ENCODE assay signal across 8 cellular contexts in genomic region chr6:31497595-31498476, GRCh38. TPM values are rescaled to one million over a fixed set of nuclear protein-coding genes. Genes with fewer than 3 reads are reported as not detected.
DNase-seq lines count a peak whose midpoint lies in the region; ATAC-seq and TF ChIP-seq lines count a peak whose summit lies in the region.

Gene MICB (plus strand): TSS chr6:31498145. CDS start chr6:31498194, 49 bp downstream.

- H3K36me3 Mint-ChIP-seq in activated T-helper 1 cell treated with anti-CD3 and anti-CD28 coated beads, Interleukin-12 subunit alpha, Interleukin-12 subunit beta, Interleukin-2, Interleukin-4 antibody, amounts not matched to agents 30 ng/mL and 10 ng/mL and 1 ng/mL, durations not matched to agents 14 hours and 24 hours and 36 hours (ENCODE audit: low read depth), result no peaks in the 10 kb centered on the region
- no peaks in the 10 kb centered on the region for H3K36me3 Mint-ChIP-seq in natural killer cell treated with Interleukin-12 subunit alpha and Interleukin-12 subunit beta and Interleukin-15 and Interleukin-18, amount 100 ng/mL, for 72 hours

- peak; percentile 46 for ATAC-seq in HG03196 (IDR thresholded peaks at IDR 0.05; ENCODE audit: unreplicated experiment)
- peak; percentile 80 to 89 for ATAC-seq in natural killer cell treated with Interleukin-12 subunit alpha and Interleukin-12 subunit beta and Interleukin-15 and Interleukin-18, amount 100 ng/mL, for 72 hours
- ATAC-seq in stimulated activated naive CD8-positive, alpha-beta T cell treated with anti-CD3 and anti-CD28 coated beads, Interleukin-15, Interleukin-2, amounts not matched to agents 100 U/mL and 50 U/mL, for 24 hours, result peak; percentile 69

- intact Hi-C loops in activated T-helper 1 cell treated with anti-CD3 and anti-CD28 coated beads, Interleukin-12 subunit alpha, Interleukin-12 subunit beta, Interleukin-2, Interleukin-4 antibody, amounts not matched to agents 30 ng/mL and 10 ng/mL and 1 ng/mL, durations not matched to agents 14 hours and 24 hours and 36 hours (cut with micrococcal nuclease), result loop anchor here (1.0 to 10.0 kb wide), 5 partner anchors 154 to 399 kb away; partner anchors contain the start of genes BAG6, EHMT2 and HSPA1B

- TF ChIP-seq CTCF in fibroblast of mammary gland (conservative IDR thresholded peaks at IDR 0.05; ENCODE audit: control insufficient read depth, insufficient read depth, low read depth, low read length), result no peak

- peak within 1 kb of the TSS; percentile 59 for H3K4me3 ChIP-seq in fibroblast of mammary gland (ENCODE audit: control insufficient read depth, low read depth, low read length)

- no peaks in the 10 kb centered on the region for H3K9me3 Mint-ChIP-seq in activated T-helper 1 cell treated with anti-CD3 and anti-CD28 coated beads, Interleukin-12 subunit alpha, Interleukin-12 subunit beta, Interleukin-2, Interleukin-4 antibody, amounts not matched to agents 30 ng/mL and 10 ng/mL and 1 ng/mL, durations not matched to agents 14 hours and 24 hours and 36 hours
- no peaks in the 10 kb centered on the region for H3K9me3 Mint-ChIP-seq in natural killer cell treated with Interleukin-12 subunit alpha and Interleukin-12 subunit beta and Interleukin-15 and Interleukin-18, amount 100 ng/mL, for 72 hours

- H3K4me3 Mint-ChIP-seq in activated T-helper 1 cell treated with anti-CD3 and anti-CD28 coated beads, Interleukin-12 subunit alpha, Interleukin-12 subunit beta, Interleukin-2, Interleukin-4 antibody, amounts not matched to agents 30 ng/mL and 10 ng/mL and 1 ng/mL, durations not matched to agents 14 hours and 24 hours and 36 hours, result peak within 1 kb of the TSS; percentile 89
- H3K4me3 Mint-ChIP-seq in natural killer cell treated with Interleukin-12 subunit alpha and Interleukin-12 subunit beta and Interleukin-15 and Interleukin-18, amount 100 ng/mL, for 72 hours, result peak within 1 kb of the TSS; percentile 78

- H3K27ac Mint-ChIP-seq in activated T-helper 1 cell treated with anti-CD3 and anti-CD28 coated beads, Interleukin-12 subunit alpha, Interleukin-12 subunit beta, Interleukin-2, Interleukin-4 antibody, amounts not matched to agents 30 ng/mL and 10 ng/mL and 1 ng/mL, durations not matched to agents 14 hours and 24 hours and 36 hours, result peak within 1 kb of the TSS; percentile 94
- H3K27ac Mint-ChIP-seq in natural killer cell treated with Interleukin-12 subunit alpha and Interleukin-12 subunit beta and Interleukin-15 and Interleukin-18, amount 100 ng/mL, for 72 hours, result peak within 1 kb of the TSS; percentile 76 to 91

- peaks cover 63% of the 10 kb centered on the region for H3K4me1 Mint-ChIP-seq in activated T-helper 1 cell treated with anti-CD3 and anti-CD28 coated beads, Interleukin-12 subunit alpha, Interleukin-12 subunit beta, Interleukin-2, Interleukin-4 antibody, amounts not matched to agents 30 ng/mL and 10 ng/mL and 1 ng/mL, durations not matched to agents 14 hours and 24 hours and 36 hours (ENCODE audit: low read depth)
- H3K4me1 Mint-ChIP-seq in natural killer cell treated with Interleukin-12 subunit alpha and Interleukin-12 subunit beta and Interleukin-15 and Interleukin-18, amount 100 ng/mL, for 72 hours (ENCODE audit: low read depth in 2 of 2), result peaks cover 60 to 68% of the 10 kb centered on the region in 2 donors

- no peaks in the 10 kb centered on the region for H3K27me3 Mint-ChIP-seq in activated T-helper 1 cell treated with anti-CD3 and anti-CD28 coated beads, Interleukin-12 subunit alpha, Interleukin-12 subunit beta, Interleukin-2, Interleukin-4 antibody, amounts not matched to agents 30 ng/mL and 10 ng/mL and 1 ng/mL, durations not matched to agents 14 hours and 24 hours and 36 hours (ENCODE audit: insufficient read depth)
- no peaks in the 10 kb centered on the region for H3K27me3 Mint-ChIP-seq in natural killer cell treated with Interleukin-12 subunit alpha and Interleukin-12 subunit beta and Interleukin-15 and Interleukin-18, amount 100 ng/mL, for 72 hours

- DNase-seq in SIG-M5 treated with dmso at 0.1 percent for 504 hours (lab: John Stamatoyannopoulos, UW; ENCODE audit: unreplicated experiment) (peak; percentile 85), SIG-M5 (lab: John Stamatoyannopoulos, UW) (no peak), OCI-M2 (lab: John Stamatoyannopoulos, UW; ENCODE audit: unreplicated experiment) (peak; percentile 75), fibroblast of mammary gland (ENCODE audit: low read depth) (peak; percentile 66)
- peak; percentile 81 for DNase-seq in activated T-helper 1 cell treated with anti-CD3 and anti-CD28 coated beads, Interleukin-12 subunit alpha, Interleukin-12 subunit beta, Interleukin-2, Interleukin-4 antibody, amounts not matched to agents 30 ng/mL and 10 ng/mL and 1 ng/mL, durations not matched to agents 14 hours and 24 hours and 36 hours (ENCODE audit: low spot score)
- peak; percentile 85 for DNase-seq in natural killer cell treated with Interleukin-12 subunit alpha and Interleukin-12 subunit beta and Interleukin-15 and Interleukin-18, amount 100 ng/mL, for 72 hours (ENCODE audit: low spot score)
- peak; percentile 86 for DNase-seq in stimulated activated naive CD8-positive, alpha-beta T cell treated with anti-CD3 and anti-CD28 coated beads, Interleukin-15, Interleukin-2, amounts not matched to agents 100 U/mL and 50 U/mL, for 24 hours

RNA-seq across cellular contexts. Expression of gene MICB, which starts in this region (rescaled TPM):
- 36.1 and 37.5 TPM in 2 replicates for total RNA-seq in activated T-helper 1 cell treated with anti-CD3 and anti-CD28 coated beads, Interleukin-12 subunit alpha, Interleukin-12 subunit beta, Interleukin-2, Interleukin-4 antibody, amounts not matched to agents 30 ng/mL and 10 ng/mL and 1 ng/mL, durations not matched to agents 14 hours and 24 hours and 36 hours
- 10 to 100 TPM; 34.9 to 37.4 TPM for total RNA-seq in natural killer cell treated with Interleukin-12 subunit alpha and Interleukin-12 subunit beta and Interleukin-15 and Interleukin-18, amount 100 ng/mL, for 72 hours
